ENCODE assay signal across 8 cellular contexts in the genomic region with DNA sequence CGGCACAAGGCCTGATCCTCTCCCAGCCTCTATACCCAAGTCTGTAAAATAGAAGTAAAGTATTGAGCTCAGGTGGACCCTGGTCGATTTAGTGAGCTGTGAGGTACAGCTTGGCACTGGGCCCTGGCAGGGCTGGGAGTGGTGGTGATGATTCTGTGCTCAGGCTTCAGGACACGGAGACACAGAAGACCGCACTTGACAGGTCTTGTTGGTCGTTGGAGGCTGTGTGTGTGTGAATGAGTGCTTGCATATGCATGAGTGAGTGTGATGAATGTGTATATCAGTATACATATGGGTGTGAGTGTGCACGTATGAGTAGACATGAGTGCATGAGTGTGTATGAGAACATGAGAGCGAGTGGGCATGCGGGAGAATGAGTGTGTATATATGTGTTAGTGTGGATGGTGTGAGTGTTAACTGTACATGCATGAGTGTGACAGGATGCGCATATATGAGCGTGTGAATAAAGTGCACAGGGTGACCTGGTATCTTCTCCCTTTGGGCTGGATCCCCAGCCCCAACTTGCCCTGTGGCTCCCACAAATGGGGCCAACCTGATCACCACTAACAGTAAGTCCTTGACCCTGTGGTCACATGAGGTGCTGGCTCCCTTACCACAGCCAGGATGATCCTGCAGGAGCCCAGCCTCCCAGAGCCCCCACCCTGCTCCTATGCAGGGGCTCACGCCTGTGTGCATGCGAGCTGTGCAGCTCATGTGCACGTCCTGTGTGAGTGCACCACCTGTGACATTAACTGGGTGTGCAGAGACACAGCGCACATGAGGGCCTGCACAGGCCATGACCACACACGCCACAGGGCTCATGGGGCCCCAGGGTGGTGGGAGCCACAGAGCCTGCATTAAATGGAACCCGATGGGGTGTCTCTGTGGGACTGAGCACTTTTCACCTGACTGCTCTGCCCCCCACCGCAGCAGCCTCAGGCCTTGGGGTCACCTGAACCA. TPM values are rescaled to one million over a fixed set of nuclear protein-coding genes. Genes with fewer than 3 reads are reported as not detected.
DNase-seq lines count a peak whose midpoint lies in the region; TF ChIP-seq lines count a peak whose summit lies in the region.

No MANE protein-coding gene starts in this region.

- H3K27me3 ChIP-seq in HL-60 (ENCODE audit: insufficient read depth, poor library complexity, severe bottlenecking): no peaks in the 10 kb centered on the region

- H3K9me3 Mint-ChIP-seq in CD14-positive monocyte (peaks cover 0 to 2% (median 0%) of the 10 kb centered on the region in 7 donors), brain (peaks cover 8 to 18% (median 11%) of the 10 kb centered on the region in 5 experiments), nephron (peaks cover 12% of the 10 kb centered on the region)

- H3K4me1 Mint-ChIP-seq in CD14-positive monocyte: peaks cover 84% of the 10 kb centered on the region
- peaks cover 40% of the 10 kb centered on the region for H3K4me1 Mint-ChIP-seq in brain
- peaks cover 26% of the 10 kb centered on the region for H3K4me1 Mint-ChIP-seq in nephron

- intact Hi-C loops in CD14-positive monocyte (cut with micrococcal nuclease): loop anchor here (5.0 kb wide), 1 partner anchor 51 kb away; no protein-coding TSS in a partner anchor

- H3K27me3 Mint-ChIP-seq in CD14-positive monocyte (ENCODE audit: low read depth in 3 of 3): peaks cover 0 to 7% (median 2%) of the 10 kb centered on the region in 3 donors
- peaks cover 4% of the 10 kb centered on the region for H3K27me3 Mint-ChIP-seq in brain
- no peaks in the 10 kb centered on the region for H3K27me3 Mint-ChIP-seq in nephron (ENCODE audit: low read depth)

- peak overlapping the region; percentile 81 for H3K27ac ChIP-seq in HL-60 (replicated peaks)

- no peak for TF ChIP-seq CTCF in CD14-positive monocyte (IDR thresholded peaks at IDR 0.05)
- TF ChIP-seq CTCF in HL-60 (IDR thresholded peaks at IDR 0.05; ENCODE audit: insufficient read depth, low read length): no peak
- TF ChIP-seq CTCF in brain (conservative IDR thresholded peaks at IDR 0.05): no peak
- TF ChIP-seq CTCF in nephron (IDR thresholded peaks at IDR 0.05; ENCODE audit: unreplicated experiment in 3 of 3): no peak

- H3K4me3 Mint-ChIP-seq in CD14-positive monocyte (peak overlapping the region; percentile 87 to 90), brain (peak overlapping the region in 2 of 5 experiments; percentile 26 to 43), nephron (peak overlapping the region; percentile 2 to 43 (median 35))

- peaks cover 50 to 62% of the 10 kb centered on the region in 2 donors for H3K36me3 Mint-ChIP-seq in CD14-positive monocyte
- H3K36me3 Mint-ChIP-seq in brain: peaks cover 16% of the 10 kb centered on the region
- H3K36me3 Mint-ChIP-seq in nephron (ENCODE audit: low read depth): peaks cover 18% of the 10 kb centered on the region

- H3K27ac Mint-ChIP-seq in CD14-positive monocyte: peak overlapping the region in 6 of 7 donors; percentile 4 to 85 (median 57)
- H3K27ac Mint-ChIP-seq in brain: peak overlapping the region in 4 of 5 experiments; percentile 9 to 87 (median 30)
- peak overlapping the region; percentile 10 to 40 (median 18) for H3K27ac Mint-ChIP-seq in nephron

- H3K4me3 ChIP-seq in HL-60 (replicated peaks; ENCODE audit: insufficient read depth, low read length): peak overlapping the region; percentile 79

- DNase-seq in CD14-positive monocyte (ENCODE audit: low spot score) (no peak), HL-60 (ENCODE audit: low read depth in 1 of 2, low spot score in 1 of 2) (no peak), KG1 (lab: John Stamatoyannopoulos, UW) (no peak), dedifferentiated amniotic fluid mesenchymal stem cell (ENCODE audit: extremely low spot score) (no peak), inferior parietal cortex (ENCODE audit: extremely low spot score) (no peak), SHP77 (lab: John Stamatoyannopoulos, UW) (no peak)

RNA-seq across cellular contexts. Expression of a gene that starts 20.8 kb away (rescaled TPM):
- polyA plus RNA-seq in CD14-positive monocyte: 10 to 100 TPM; 19.1 to 26.9 TPM
- 30.3 TPM for polyA plus RNA-seq in brain (ENCODE audit: insufficient read depth, low read depth, low replicate concordance)

RNA-seq across cellular contexts. Expression of a gene that starts 29.9 kb away (rescaled TPM):
- polyA plus RNA-seq in CD14-positive monocyte: 100 to 1,000 TPM in 1 of 2 donors, 10 to 100 TPM in 1; 76.1 to 103 TPM
- polyA plus RNA-seq in brain (ENCODE audit: insufficient read depth, low read depth, low replicate concordance): 408 TPM

RNA-seq across cellular contexts. Expression of a gene that starts 57.6 kb away (rescaled TPM):
- polyA plus RNA-seq in CD14-positive monocyte: 10 to 100 TPM; 27.6 to 28.2 TPM
- polyA plus RNA-seq in brain (ENCODE audit: insufficient read depth, low read depth, low replicate concordance): 19.7 TPM
